ENCODE assay signal across 19 cellular contexts in the genomic region with DNA sequence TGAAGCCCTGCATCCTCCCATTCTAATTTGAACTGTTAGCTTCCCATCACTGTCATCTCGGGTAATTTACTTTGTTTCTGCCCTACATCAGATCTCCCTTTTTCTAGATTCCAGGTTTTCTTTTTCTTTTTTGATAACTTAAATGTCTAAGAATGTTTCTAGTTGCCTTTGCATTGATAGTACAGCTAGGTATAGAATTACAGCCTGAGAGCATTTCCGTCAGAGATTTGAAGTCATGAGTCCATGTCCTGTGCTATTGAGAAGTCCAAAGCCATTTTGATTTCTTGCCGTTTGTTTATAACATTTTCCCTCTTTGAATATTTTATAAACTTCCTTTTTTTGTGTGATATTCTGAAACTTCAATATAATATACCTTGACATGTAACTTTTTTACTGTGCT. TPM values are rescaled to one million over a fixed set of nuclear protein-coding genes. Genes with fewer than 3 reads are reported as not detected.
A peak's percentile ranks its signal among the peaks of the same experiment; 100 is the strongest.
DNase-seq lines count a peak whose midpoint lies in the region; ATAC-seq, FAIRE-seq and TF ChIP-seq lines count a peak whose summit lies in the region.
"Had no signal": no experiment of that assay in that cellular context is flagged by ENCODE, and none has a peak within 500 bp of the region (broad histone marks: within the 10 kb centered on the region; RNA-seq: fewer than 3 reads in every experiment).

No MANE protein-coding gene starts in this region.

- peaks cover 52% of the 10 kb centered on the region for H3K4me1 Mint-ChIP-seq in CD4-positive, alpha-beta T cell (ENCODE audit: low read depth)
- H3K4me1 Mint-ChIP-seq in astrocyte (ENCODE audit: low read depth, unreplicated experiment) (peaks cover 16% of the 10 kb centered on the region), endothelial cell (ENCODE audit: unreplicated experiment) (peaks cover 11% of the 10 kb centered on the region)

- H3K4me3 Mint-ChIP-seq in CD4-positive, alpha-beta T cell, result peak overlapping the region; percentile 30
- no peak overlapping the region for H3K4me3 Mint-ChIP-seq in astrocyte (ENCODE audit: unreplicated experiment)
- peak overlapping the region; percentile 37 for H3K4me3 Mint-ChIP-seq in endothelial cell (ENCODE audit: unreplicated experiment)
- H3K4me3 Mint-ChIP-seq: GM23338 had no signal

- H3K27me3 ChIP-seq in BLaER1, result no peaks in the 10 kb centered on the region
- no peaks in the 10 kb centered on the region for H3K27me3 ChIP-seq in CD4-positive, alpha-beta T cell (ENCODE audit: control insufficient read depth, insufficient read depth, low read length)
- no peaks in the 10 kb centered on the region for H3K27me3 ChIP-seq in astrocyte (ENCODE audit: insufficient read depth, low read length)
- H3K27me3 ChIP-seq: Peyer's patch had no signal

- H3K9ac ChIP-seq in BLaER1, result no peak overlapping the region
- no peak overlapping the region for H3K9ac ChIP-seq in astrocyte (ENCODE audit: low read length)

- H3K27ac Mint-ChIP-seq in CD4-positive, alpha-beta T cell, result no peak overlapping the region
- peak overlapping the region; percentile 16 for H3K27ac Mint-ChIP-seq in astrocyte (ENCODE audit: unreplicated experiment)
- H3K27ac Mint-ChIP-seq in endothelial cell (ENCODE audit: unreplicated experiment), result no peak overlapping the region
- H3K27ac Mint-ChIP-seq: GM23338 had no signal

- H3K27ac ChIP-seq in BLaER1 (no peak overlapping the region), astrocyte (ENCODE audit: low read depth, low read length) (no peak overlapping the region)
- no peak overlapping the region for H3K27ac ChIP-seq in CD4-positive, alpha-beta T cell (ENCODE audit: low read depth, low read length)
- H3K27ac ChIP-seq: Peyer's patch had no signal

- H3K9me3 ChIP-seq in BLaER1, result peaks cover 31% of the 10 kb centered on the region
- H3K9me3 ChIP-seq in CD4-positive, alpha-beta T cell (ENCODE audit: control insufficient read depth, low read length), result peaks cover 7% of the 10 kb centered on the region
- H3K9me3 ChIP-seq in astrocyte (ENCODE audit: insufficient read depth, low read depth, low read length), result no peaks in the 10 kb centered on the region
- H3K9me3 ChIP-seq: Peyer's patch had no signal

- POLR2A ChIA-PET in CD4-positive, alpha-beta T cell (lab: Charles Lee), result no interaction called here

- DNase-seq in CD4-positive, alpha-beta T cell, result no peak
- DNase-seq in astrocyte (ENCODE audit: low read depth) (no peak), endothelial cell (ENCODE audit: low spot score) (no peak), NCI-H748 (lab: John Stamatoyannopoulos, UW; ENCODE audit: unreplicated experiment) (no peak), retina (no peak), COLO668 (lab: John Stamatoyannopoulos, UW; ENCODE audit: unreplicated experiment) (no peak)
- DNase-seq: EL, IMR-90, MV-4-11, NCI-H1694, NCI-H2081, NCI-H2171, NCI-H524 treated with DMSO at 0.1 percent for 48 hours, Peyer's patch had no signal

- ATAC-seq in CD4-positive, alpha-beta T cell (ENCODE audit: poor library complexity), result no peak
- no peak for ATAC-seq in GM21528 (IDR thresholded peaks at IDR 0.05; ENCODE audit: low FRiP score, unreplicated experiment)
- ATAC-seq: GM23338 had no signal

- H3K27me3 Mint-ChIP-seq in CD4-positive, alpha-beta T cell, result no peaks in the 10 kb centered on the region
- H3K27me3 Mint-ChIP-seq in astrocyte (ENCODE audit: low read depth, unreplicated experiment), result no peaks in the 10 kb centered on the region
- peaks cover under 1% of the 10 kb centered on the region for H3K27me3 Mint-ChIP-seq in endothelial cell (ENCODE audit: unreplicated experiment)

- H3K36me3 ChIP-seq in BLaER1 (peaks cover 73% of the 10 kb centered on the region), astrocyte (ENCODE audit: insufficient read depth, low read length) (peaks cover 11% of the 10 kb centered on the region)

- H3K36me3 Mint-ChIP-seq in CD4-positive, alpha-beta T cell (ENCODE audit: low read depth), result peaks cover 92% of the 10 kb centered on the region
- H3K36me3 Mint-ChIP-seq in astrocyte (ENCODE audit: low read depth, unreplicated experiment) (peaks cover 22% of the 10 kb centered on the region), endothelial cell (ENCODE audit: low read depth, unreplicated experiment) (peaks cover 30% of the 10 kb centered on the region)

- FAIRE-seq in astrocyte (lab: Jason Lieb, UNC), result no peak
- FAIRE-seq: D721Med had no signal

- H3K4me2 ChIP-seq in BLaER1, result no peak overlapping the region
- no peak overlapping the region for H3K4me2 ChIP-seq in astrocyte (ENCODE audit: low read length)
- H3K4me2 ChIP-seq: GM23338 had no signal

- H3K4me1 ChIP-seq in BLaER1 (peaks cover 16% of the 10 kb centered on the region), astrocyte (ENCODE audit: insufficient read depth, low read length) (no peaks in the 10 kb centered on the region)

- CTCF ChIA-PET in CD4-positive, alpha-beta T cell (lab: Charles Lee), result no interaction called here

- peaks cover 85% of the 10 kb centered on the region for H3K79me2 ChIP-seq in astrocyte (ENCODE audit: insufficient read depth, low read length)

- H2AFZ ChIP-seq in astrocyte (ENCODE audit: low read depth, low read length), result no peak overlapping the region
- H2AFZ ChIP-seq: GM23338 had no signal

- H3K4me3 ChIP-seq in BLaER1 (0 out of 2 replicates have a peak overlapping the region, but pooled peaks have one; percentile 34), astrocyte (ENCODE audit: insufficient read depth, low read depth, low read length) (no peak overlapping the region)
- H3K4me3 ChIP-seq: GM23338, HAP-1, Peyer's patch had no signal

- peaks cover 4% of the 10 kb centered on the region for H3K9me3 Mint-ChIP-seq in CD4-positive, alpha-beta T cell
- H3K9me3 Mint-ChIP-seq in astrocyte (ENCODE audit: unreplicated experiment), result peaks cover 6% of the 10 kb centered on the region
- H3K9me3 Mint-ChIP-seq in endothelial cell (ENCODE audit: unreplicated experiment), result no peaks in the 10 kb centered on the region

- intact Hi-C loops in CD4-positive, alpha-beta T cell (cut with DNase I, micrococcal nuclease), result loop anchor here in 1 of 2 experiments (10.0 kb wide), 4 partner anchors 633 to 1843 kb away; partner anchors contain the start of genes ARSB, DHFR, FAM151B and MSH3

- TF ChIP-seq CTCF in CD4-positive, alpha-beta T cell (IDR thresholded peaks at IDR 0.05), result no peak
- TF ChIP-seq CTCF in astrocyte (IDR thresholded peaks at IDR 0.05; ENCODE audit: insufficient read depth, low read depth, low read length) (no peak), endothelial cell (IDR thresholded peaks at IDR 0.05; ENCODE audit: unreplicated experiment) (no peak)

- H4K20me1 ChIP-seq in BLaER1, result peaks cover 53% of the 10 kb centered on the region
- peaks cover 3% of the 10 kb centered on the region for H4K20me1 ChIP-seq in astrocyte (ENCODE audit: insufficient read depth, low read length)

RNA-seq across cellular contexts. Expression of gene TENT2, which starts 5.3 kb away (rescaled TPM):
- total RNA-seq in CD4-positive, alpha-beta T cell, result 100 to 1,000 TPM; 127 to 138 TPM
- total RNA-seq in astrocyte, result 55.5 and 62.2 TPM in 2 replicates
- 53.1 TPM for total RNA-seq in endothelial cell (ENCODE audit: unreplicated experiment)
